ENCODE assay signal across 8 cellular contexts in the genomic region with DNA sequence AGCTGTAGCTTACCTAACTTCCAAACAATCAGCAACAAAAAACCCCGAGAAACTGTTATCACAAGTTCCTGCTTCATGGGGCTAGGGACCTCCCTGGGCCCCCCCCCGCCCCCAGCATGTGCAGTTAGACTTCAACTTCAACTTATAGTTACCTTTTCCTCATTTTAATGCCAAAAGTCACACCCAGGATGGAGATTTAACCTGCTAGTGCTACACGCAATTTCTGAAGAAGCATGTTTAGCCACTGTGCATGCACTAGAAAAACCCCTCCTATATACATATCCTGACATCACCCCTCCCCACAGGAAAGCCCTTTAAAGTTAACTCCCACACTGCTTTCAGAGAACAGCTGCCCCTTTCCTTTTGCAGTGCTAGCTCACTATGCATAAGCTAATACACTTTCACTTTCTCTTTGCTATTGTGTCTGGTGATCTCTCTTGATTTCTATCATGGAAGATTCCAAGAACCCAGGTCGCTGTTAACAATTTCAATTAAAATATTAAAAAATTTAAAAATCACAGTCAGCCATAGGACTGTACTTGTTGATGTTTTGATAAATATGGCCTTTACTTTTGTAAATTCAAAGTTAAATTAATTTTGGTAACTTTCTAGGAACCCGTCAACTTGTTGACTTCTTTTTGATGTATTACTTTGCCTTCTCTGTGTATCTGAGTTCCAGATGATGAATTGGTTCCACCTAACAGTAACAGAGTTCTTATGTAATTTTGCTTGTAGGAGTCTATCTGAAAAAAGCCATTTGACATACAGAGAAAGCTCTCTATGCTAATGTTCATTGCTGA.
DNase-seq lines count a peak whose midpoint lies in the region; ATAC-seq, FAIRE-seq and TF ChIP-seq lines count a peak whose summit lies in the region.

No MANE protein-coding gene starts in this region.

- no peak for TF ChIP-seq EP300 in A549 (IDR thresholded peaks at IDR 0.05)

- no peak overlapping the region for H3K27ac ChIP-seq in A549
- H3K27ac ChIP-seq in cingulate gyrus (ENCODE audit: low read depth, low read length), result peak overlapping the region; percentile 33
- peak overlapping the region; percentile 74 for H3K27ac ChIP-seq in naive thymus-derived CD4-positive, alpha-beta T cell (ENCODE audit: low read depth, low read length)
- H3K27ac ChIP-seq in vagina, result peak overlapping the region; percentile 14

- POLR2A ChIA-PET in A549 (lab: Yijun Ruan, JAX), result no interaction called here
- POLR2A ChIA-PET in naive thymus-derived CD4-positive, alpha-beta T cell (lab: Charles Lee), result interaction anchor here (0.7 to 4.0 kb wide), 16 partner anchors 8 to 512 kb away, joined by 3 to 46 read pairs (median 4); a partner anchor contains a TSS

- H3K4me3 Mint-ChIP-seq in naive thymus-derived CD4-positive, alpha-beta T cell, result peak overlapping the region; percentile 48 to 89 (median 80)

- no peak for FAIRE-seq in A549 (lab: Jason Lieb, UNC)
- peak; percentile 93 for FAIRE-seq in GM19239 (lab: Jason Lieb, UNC)

- H3K27ac Mint-ChIP-seq in naive thymus-derived CD4-positive, alpha-beta T cell, result peak overlapping the region; percentile 91 to 98 (median 96)

- no peaks in the 10 kb centered on the region for H3K27me3 ChIP-seq in naive thymus-derived CD4-positive, alpha-beta T cell (ENCODE audit: control insufficient read depth in 2 of 2, insufficient read depth in 2 of 2, low read length in 2 of 2)
- H3K27me3 ChIP-seq in vagina, result no peaks in the 10 kb centered on the region

- no peak for TF ChIP-seq POLR2A in A549 (IDR thresholded peaks at IDR 0.05; ENCODE audit: low read length)
- no peak for TF ChIP-seq POLR2A in vagina (IDR thresholded peaks at IDR 0.05)

- H3K9me3 ChIP-seq in A549 (no peaks in the 10 kb centered on the region), vagina (no peaks in the 10 kb centered on the region)
- no peaks in the 10 kb centered on the region for H3K9me3 ChIP-seq in naive thymus-derived CD4-positive, alpha-beta T cell (ENCODE audit: control insufficient read depth in 2 of 3, low read length in 3 of 3)

- 70% methylated on average over 5 of the region's 5 CpGs for WGBS in A549 (ENCODE audit: missing lambda C conversion rate)

- TF ChIP-seq RAD21 in A549 (conservative IDR thresholded peaks at IDR 0.05 in 1 of 2, IDR thresholded peaks at IDR 0.05 in 1 of 2), result no peak

- H3K36me3 Mint-ChIP-seq in naive thymus-derived CD4-positive, alpha-beta T cell, result peaks cover 7 to 46% (median 32%) of the 10 kb centered on the region in 5 donors

- peaks cover 4 to 38% (median 14%) of the 10 kb centered on the region in 3 experiments for H3K36me3 ChIP-seq in naive thymus-derived CD4-positive, alpha-beta T cell (ENCODE audit: control insufficient read depth in 2 of 3, insufficient read depth in 3 of 3, low read length in 3 of 3)
- H3K36me3 ChIP-seq in vagina, result peaks cover 0 to 46% of the 10 kb centered on the region in 2 donors

- ATAC-seq in A549 (no peak), HG03196 (IDR thresholded peaks at IDR 0.05; ENCODE audit: unreplicated experiment) (peak; percentile 82)
- ATAC-seq in naive thymus-derived CD4-positive, alpha-beta T cell, result peak; percentile 92

- TF ChIP-seq CTCF in A549 (IDR thresholded peaks at IDR 0.05) (no peak), vagina (IDR thresholded peaks at IDR 0.05) (no peak)

- H3K9me3 Mint-ChIP-seq in naive thymus-derived CD4-positive, alpha-beta T cell, result no peaks in the 10 kb centered on the region

- H3K4me1 Mint-ChIP-seq in naive thymus-derived CD4-positive, alpha-beta T cell, result peaks cover 59 to 91% (median 85%) of the 10 kb centered on the region in 7 donors

- H3K4me2 ChIP-seq in A549, result peak overlapping the region; percentile 28; the same call in 2 of the 3 replicates

- DNase-seq in A549 (ENCODE audit: low read depth in 1 of 2, low spot score in 1 of 2) (no peak), GM19239 (ENCODE audit: insufficient read length, low spot score) (peak; percentile 55), T-helper 1 cell (peak in 4 of 5 donors; percentile 35 to 93 (median 50)), vagina (ENCODE audit: extremely low spot score in 2 of 2) (no peak), NCI-H1417 treated with DMSO at 0.1 percent for 48 hours (lab: John Stamatoyannopoulos, UW) (no peak)
- peak in 8 of 9 donors; percentile 54 to 88 (median 84) for DNase-seq in naive thymus-derived CD4-positive, alpha-beta T cell

- intact Hi-C loops in naive thymus-derived CD4-positive, alpha-beta T cell (cut with micrococcal nuclease), result loop anchor here (1.0 to 5.0 kb wide), 18 partner anchors 9 to 638 kb away; a partner anchor contains a TSS
- intact Hi-C loops in vagina (cut with DNase I), result no loop called here

- H3K4me3 ChIP-seq in A549 (no peak overlapping the region), vagina (peak overlapping the region; percentile 5 to 25)
- H3K4me3 ChIP-seq in naive thymus-derived CD4-positive, alpha-beta T cell (ENCODE audit: low read length), result peak overlapping the region; percentile 49

- CTCF ChIA-PET in A549 (lab: Yijun Ruan, JAX), result interaction anchor here (0.9 to 1.9 kb wide), 2 partner anchors 9 to 124 kb away, joined by 3 to 5 read pairs; no protein-coding TSS in a partner anchor
- CTCF ChIA-PET in naive thymus-derived CD4-positive, alpha-beta T cell (lab: Charles Lee), result interaction anchor here (0.6 to 2.9 kb wide), 8 partner anchors 10 to 150 kb away, joined by 3 to 19 read pairs (median 5); no protein-coding TSS in a partner anchor

- H3K27me3 Mint-ChIP-seq in naive thymus-derived CD4-positive, alpha-beta T cell, result no peaks in the 10 kb centered on the region

- H3K4me1 ChIP-seq in A549, result peaks cover 14% of the 10 kb centered on the region
- peaks cover 22 to 64% of the 10 kb centered on the region in 2 donors for H3K4me1 ChIP-seq in naive thymus-derived CD4-positive, alpha-beta T cell (ENCODE audit: control insufficient read depth in 2 of 2, insufficient read depth in 2 of 2, low read length in 2 of 2)
- H3K4me1 ChIP-seq in vagina, result peaks cover 23% of the 10 kb centered on the region

TF ChIP-seq in A549, 52 proteins besides CTCF, POLR2A, EP300 and RAD21:
- no peak for TF ChIP-seq NPAS2 (CRISPR knock-in tag; IDR thresholded peaks at IDR 0.05; ENCODE audit: borderline replicate concordance)
- no peak for TF ChIP-seq SREBF2 (IDR thresholded peaks at IDR 0.05)
- no peak for TF ChIP-seq FOSL2 (IDR thresholded peaks at IDR 0.05)
- TF ChIP-seq FOSL2 (CRISPR knock-in tag; IDR thresholded peaks at IDR 0.05), result no peak
- TF ChIP-seq HDAC2 (IDR thresholded peaks at IDR 0.05), result no peak
- no peak for TF ChIP-seq CHD4 (IDR thresholded peaks at IDR 0.05; ENCODE audit: borderline replicate concordance)
- TF ChIP-seq ZSCAN20 (CRISPR knock-in tag; IDR thresholded peaks at IDR 0.05), result no peak
- TF ChIP-seq RARB (CRISPR knock-in tag; IDR thresholded peaks at IDR 0.05), result no peak
- no peak for TF ChIP-seq FOSB (CRISPR knock-in tag; IDR thresholded peaks at IDR 0.05)
- TF ChIP-seq, protein P1, sequence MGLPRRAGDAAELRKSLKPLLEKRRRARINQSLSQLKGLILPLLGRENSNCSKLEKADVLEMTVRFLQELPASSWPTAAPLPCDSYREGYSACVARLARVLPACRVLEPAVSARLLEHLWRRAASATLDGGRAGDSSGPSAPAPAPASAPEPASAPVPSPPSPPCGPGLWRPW (IDR thresholded peaks at IDR 0.05), result no peak

Comparison
In these comparisons a context has a peak if more than half of its experiments do, and no peak if none do; other contexts are left out.
1. ATAC-seq: peak in HG03196 (single experiment) and naive thymus-derived CD4-positive, alpha-beta T cell (single experiment); none in A549 (0 of 2).
2. DNase-seq: peak in GM19239 (single experiment), T-helper 1 cell (4 of 5) and naive thymus-derived CD4-positive, alpha-beta T cell (8 of 9); none in A549 (0 of 2), vagina (0 of 2) and NCI-H1417 treated with DMSO at 0.1 percent for 48 hours (single experiment).
3. H3K27ac ChIP-seq: peak in cingulate gyrus (single experiment), naive thymus-derived CD4-positive, alpha-beta T cell (single experiment) and vagina (single experiment); none in A549 (0 of 2).